Comparison of ENCODE assay signal across 1 cellular context in the genomic region with DNA sequence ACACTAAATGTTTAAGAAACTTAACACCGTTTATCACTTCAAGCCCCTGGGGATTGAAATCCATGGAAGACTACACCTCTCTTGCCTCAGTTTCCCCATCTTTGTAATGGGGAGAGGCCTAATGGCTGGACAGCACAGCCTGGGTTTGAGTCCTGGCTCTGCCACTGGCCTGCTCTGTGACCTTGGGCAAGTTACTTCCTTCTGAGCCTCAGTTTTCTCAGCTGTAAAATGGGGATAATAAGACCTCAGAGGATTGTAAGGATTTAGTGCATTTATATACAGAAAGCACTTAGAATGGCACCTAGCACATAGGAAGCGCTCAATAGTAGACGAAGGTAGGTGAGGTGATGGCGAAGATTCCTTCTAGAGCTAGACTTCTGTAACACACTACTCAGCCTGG.
TF ChIP-seq lines count a peak whose summit lies in the region.

No MANE protein-coding gene starts in this region.

TF ChIP-seq in HepG2, 621 proteins besides CTCF, POLR2A, EP300 and RAD21:
- TF ChIP-seq SOX6 (IDR thresholded peaks at IDR 0.05): no peak
- TF ChIP-seq SOX6 (CRISPR knock-in tag; IDR thresholded peaks at IDR 0.05): no peak
- no peak for TF ChIP-seq ATF7 (IDR thresholded peaks at IDR 0.05)
- no peak for TF ChIP-seq ATF7 (CRISPR knock-in tag; IDR thresholded peaks at IDR 0.05)
- TF ChIP-seq ZNF629 (CRISPR knock-in tag; conservative IDR thresholded peaks at IDR 0.05): peak; percentile 85
- TF ChIP-seq KLF13 (CRISPR knock-in tag; IDR thresholded peaks at IDR 0.05): no peak
- TF ChIP-seq ZBTB38 (CRISPR knock-in tag; IDR thresholded peaks at IDR 0.05): no peak
- no peak for TF ChIP-seq CREB1 (IDR thresholded peaks at IDR 0.05)
- TF ChIP-seq CREB1 (CRISPR knock-in tag; IDR thresholded peaks at IDR 0.05): no peak
- TF ChIP-seq NKX3-1 (CRISPR knock-in tag; IDR thresholded peaks at IDR 0.05): no peak
- TF ChIP-seq HNF4A (CRISPR knock-in tag; IDR thresholded peaks at IDR 0.05): no peak
- no peak for TF ChIP-seq ZNF562 (CRISPR knock-in tag; IDR thresholded peaks at IDR 0.05; ENCODE audit: borderline replicate concordance)
- no peak for TF ChIP-seq HOXA3 (CRISPR knock-in tag; IDR thresholded peaks at IDR 0.05)
- TF ChIP-seq CHD4 (IDR thresholded peaks at IDR 0.05; ENCODE audit: borderline replicate concordance, low read length): peak; percentile 66; the same call in 1 of the 2 replicates
- no peak for TF ChIP-seq RAD51 (IDR thresholded peaks at IDR 0.05; ENCODE audit: borderline replicate concordance)
- TF ChIP-seq ZNF367 (CRISPR knock-in tag; IDR thresholded peaks at IDR 0.05; ENCODE audit: borderline replicate concordance): no peak
- TF ChIP-seq, protein P1, sequence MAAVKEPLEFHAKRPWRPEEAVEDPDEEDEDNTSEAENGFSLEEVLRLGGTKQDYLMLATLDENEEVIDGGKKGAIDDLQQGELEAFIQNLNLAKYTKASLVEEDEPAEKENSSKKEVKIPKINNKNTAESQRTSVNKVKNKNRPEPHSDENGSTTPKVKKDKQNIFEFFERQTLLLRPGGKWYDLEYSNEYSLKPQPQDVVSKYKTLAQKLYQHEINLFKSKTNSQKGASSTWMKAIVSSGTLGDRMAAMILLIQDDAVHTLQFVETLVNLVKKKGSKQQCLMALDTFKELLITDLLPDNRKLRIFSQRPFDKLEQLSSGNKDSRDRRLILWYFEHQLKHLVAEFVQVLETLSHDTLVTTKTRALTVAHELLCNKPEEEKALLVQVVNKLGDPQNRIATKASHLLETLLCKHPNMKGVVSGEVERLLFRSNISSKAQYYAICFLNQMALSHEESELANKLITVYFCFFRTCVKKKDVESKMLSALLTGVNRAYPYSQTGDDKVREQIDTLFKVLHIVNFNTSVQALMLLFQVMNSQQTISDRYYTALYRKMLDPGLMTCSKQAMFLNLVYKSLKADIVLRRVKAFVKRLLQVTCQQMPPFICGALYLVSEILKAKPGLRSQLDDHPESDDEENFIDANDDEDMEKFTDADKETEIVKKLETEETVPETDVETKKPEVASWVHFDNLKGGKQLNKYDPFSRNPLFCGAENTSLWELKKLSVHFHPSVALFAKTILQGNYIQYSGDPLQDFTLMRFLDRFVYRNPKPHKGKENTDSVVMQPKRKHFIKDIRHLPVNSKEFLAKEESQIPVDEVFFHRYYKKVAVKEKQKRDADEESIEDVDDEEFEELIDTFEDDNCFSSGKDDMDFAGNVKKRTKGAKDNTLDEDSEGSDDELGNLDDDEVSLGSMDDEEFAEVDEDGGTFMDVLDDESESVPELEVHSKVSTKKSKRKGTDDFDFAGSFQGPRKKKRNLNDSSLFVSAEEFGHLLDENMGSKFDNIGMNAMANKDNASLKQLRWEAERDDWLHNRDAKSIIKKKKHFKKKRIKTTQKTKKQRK (IDR thresholded peaks at IDR 0.05; ENCODE audit: low read length): no peak
- TF ChIP-seq MAZ (IDR thresholded peaks at IDR 0.05; ENCODE audit: borderline replicate concordance, low read depth, low read length): no peak
- TF ChIP-seq MAZ (CRISPR knock-in tag; IDR thresholded peaks at IDR 0.05; ENCODE audit: low read depth): no peak
- TF ChIP-seq ZNF777 (CRISPR knock-in tag; IDR thresholded peaks at IDR 0.05): no peak
